ENCODE assay signal across 28 cellular contexts in genomic region chr7:93142127-93142526, GRCh38. TPM values are rescaled to one million over a fixed set of nuclear protein-coding genes. Genes with fewer than 3 reads are reported as not detected.
"Had no signal": no experiment of that assay in that cellular context is flagged by ENCODE, and none has a peak within 500 bp of the region (broad histone marks: within the 10 kb centered on the region; RNA-seq: fewer than 3 reads in every experiment).

No MANE protein-coding gene starts in this region.

- H3K27ac ChIP-seq: adrenal gland, breast epithelium, colonic mucosa, dorsolateral prefrontal cortex, esophagus squamous epithelium, heart right ventricle, lower lobe of right lung, right lobe of liver, upper lobe of right lung had no signal

- H3K27ac Mint-ChIP-seq: activated B cell treated with CpG ODN at 0.5 μM for 24 hours; activated CD4-positive, alpha-beta T cell treated with anti-CD3 and anti-CD28 coated beads for 36 hours; activated naive CD4-positive, alpha-beta T cell treated with anti-CD3 and anti-CD28 coated beads, Interleukin-2, amount 50 U/mL, for 72 hours; activated T-cell treated with anti-CD3 and anti-CD28 coated beads, Interleukin-2, amount 50 U/mL, for 24 hours; activated T-helper 17 cell treated with anti-CD3 and anti-CD28 coated beads, Interleukin-2, amount 50 U/mL, for 72 hours; effector memory CD8-positive, alpha-beta T cell; naive B cell; T-helper 17 cell had no signal

- FAIRE-seq: astrocyte, endothelial cell of umbilical vein, keratinocyte had no signal

- H3K4me1 ChIP-seq: breast epithelium, colonic mucosa, right lobe of liver had no signal

- DNase-seq: activated B cell treated with CpG ODN at 0.5 μM for 24 hours; activated CD4-positive, alpha-beta T cell treated with anti-CD3 and anti-CD28 coated beads for 36 hours; activated CD4-positive, alpha-beta T cell treated with anti-CD3 and anti-CD28 coated beads, Interleukin-2, amount 50 U/mL, for 4 hours; activated CD8-positive, alpha-beta memory T cell treated with anti-CD3 and anti-CD28 coated beads for 24 hours; activated CD8-positive, alpha-beta memory T cell treated with anti-CD3 and anti-CD28 coated beads, Interleukin-2, amount 50 U/mL, for 4 hours; activated T-cell treated with anti-CD3 and anti-CD28 coated beads, Interleukin-2, amount 50 U/mL, for 24 hours; adrenal gland; colonic mucosa; dorsolateral prefrontal cortex; effector memory CD8-positive, alpha-beta T cell; esophagus squamous epithelium; heart right ventricle; lower lobe of right lung; naive B cell; occipital lobe; posterior cingulate gyrus; right lobe of liver; stimulated activated CD4-positive, alpha-beta T cell treated with anti-CD3 and anti-CD28 coated beads, Interleukin-4, amount 100 ng/mL, for 24 hours; stimulated activated naive CD4-positive, alpha-beta T cell treated with Interleukin-2 at 50 U/mL for 16 hours; T-helper 17 cell; upper lobe of right lung had no signal

- H3K9me3 ChIP-seq: adrenal gland, colonic mucosa, right lobe of liver, upper lobe of right lung had no signal

- H3K27me3 Mint-ChIP-seq: activated B cell treated with CpG ODN at 0.5 μM for 24 hours; activated CD4-positive, alpha-beta T cell treated with anti-CD3 and anti-CD28 coated beads for 36 hours; activated T-cell treated with anti-CD3 and anti-CD28 coated beads, Interleukin-2, amount 50 U/mL, for 24 hours; activated T-helper 17 cell treated with anti-CD3 and anti-CD28 coated beads, Interleukin-2, amount 50 U/mL, for 72 hours; effector memory CD8-positive, alpha-beta T cell; naive B cell; T-helper 17 cell had no signal

- ATAC-seq: activated CD4-positive, alpha-beta T cell treated with anti-CD3 and anti-CD28 coated beads for 36 hours; activated naive CD4-positive, alpha-beta T cell treated with anti-CD3 and anti-CD28 coated beads, Interleukin-2, amount 50 U/mL, for 72 hours; activated T-helper 17 cell treated with anti-CD3 and anti-CD28 coated beads, Interleukin-2, amount 50 U/mL, for 72 hours; effector memory CD8-positive, alpha-beta T cell; heart right ventricle; lower lobe of right lung; right lobe of liver; T-helper 17 cell; upper lobe of right lung had no signal

- H3K4me3 ChIP-seq: adrenal gland, breast epithelium, colonic mucosa, dorsolateral prefrontal cortex, esophagus squamous epithelium, heart right ventricle, lower lobe of right lung, right lobe of liver, upper lobe of right lung had no signal

- H3K4me3 Mint-ChIP-seq: activated B cell treated with CpG ODN at 0.5 μM for 24 hours; activated CD4-positive, alpha-beta T cell treated with anti-CD3 and anti-CD28 coated beads for 36 hours; activated T-cell treated with anti-CD3 and anti-CD28 coated beads, Interleukin-2, amount 50 U/mL, for 24 hours; activated T-helper 17 cell treated with anti-CD3 and anti-CD28 coated beads, Interleukin-2, amount 50 U/mL, for 72 hours; effector memory CD8-positive, alpha-beta T cell; naive B cell; T-helper 17 cell had no signal

- H3K27me3 ChIP-seq: adrenal gland, breast epithelium, colonic mucosa, esophagus squamous epithelium, heart right ventricle, right lobe of liver, upper lobe of right lung had no signal

RNA-seq across cellular contexts. Expression of gene SAMD9L, which starts 6.1 kb away (rescaled TPM):
- polyA plus RNA-seq: neural cell had no signal

RNA-seq across cellular contexts. Expression of gene SAMD9, which starts 24.3 kb away (rescaled TPM):
- polyA plus RNA-seq: neural cell had no signal
